In genomic region chr3:157132341-157132740, GRCh38 we compare ENCODE assay signal across 1 cellular context.
TF ChIP-seq lines count a peak whose summit lies in the region.

No MANE protein-coding gene starts in this region.

TF ChIP-seq in HepG2, 621 proteins besides CTCF, POLR2A, EP300 and RAD21:
- TF ChIP-seq, protein P1, sequence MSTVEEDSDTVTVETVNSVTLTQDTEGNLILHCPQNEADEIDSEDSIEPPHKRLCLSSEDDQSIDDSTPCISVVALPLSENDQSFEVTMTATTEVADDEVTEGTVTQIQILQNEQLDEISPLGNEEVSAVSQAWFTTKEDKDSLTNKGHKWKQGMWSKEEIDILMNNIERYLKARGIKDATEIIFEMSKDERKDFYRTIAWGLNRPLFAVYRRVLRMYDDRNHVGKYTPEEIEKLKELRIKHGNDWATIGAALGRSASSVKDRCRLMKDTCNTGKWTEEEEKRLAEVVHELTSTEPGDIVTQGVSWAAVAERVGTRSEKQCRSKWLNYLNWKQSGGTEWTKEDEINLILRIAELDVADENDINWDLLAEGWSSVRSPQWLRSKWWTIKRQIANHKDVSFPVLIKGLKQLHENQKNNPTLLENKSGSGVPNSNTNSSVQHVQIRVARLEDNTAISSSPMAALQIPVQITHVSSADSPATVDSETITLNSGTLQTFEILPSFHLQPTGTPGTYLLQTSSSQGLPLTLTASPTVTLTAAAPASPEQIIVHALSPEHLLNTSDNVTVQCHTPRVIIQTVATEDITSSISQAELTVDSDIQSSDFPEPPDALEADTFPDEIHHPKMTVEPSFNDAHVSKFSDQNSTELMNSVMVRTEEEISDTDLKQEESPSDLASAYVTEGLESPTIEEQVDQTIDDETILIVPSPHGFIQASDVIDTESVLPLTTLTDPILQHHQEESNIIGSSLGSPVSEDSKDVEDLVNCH (CRISPR knock-in tag; IDR thresholded peaks at IDR 0.05), result no peak
- TF ChIP-seq HHEX (CRISPR knock-in tag; IDR thresholded peaks at IDR 0.05) (no peak), ZNF598 (CRISPR knock-in tag; IDR thresholded peaks at IDR 0.05; ENCODE audit: borderline replicate concordance) (no peak), TAF15 (IDR thresholded peaks at IDR 0.05; ENCODE audit: low read depth, low read length, poor library complexity, severe bottlenecking) (no peak), MAFG (CRISPR knock-in tag; IDR thresholded peaks at IDR 0.05) (no peak), E2F1 (CRISPR knock-in tag; IDR thresholded peaks at IDR 0.05) (no peak), ZSCAN21 (CRISPR knock-in tag; IDR thresholded peaks at IDR 0.05; ENCODE audit: borderline replicate concordance) (no peak), ZZZ3 (CRISPR knock-in tag; IDR thresholded peaks at IDR 0.05; ENCODE audit: borderline replicate concordance) (no peak), ZNF564 (CRISPR knock-in tag; IDR thresholded peaks at IDR 0.05) (no peak), ZNF691 (CRISPR knock-in tag; IDR thresholded peaks at IDR 0.05; ENCODE audit: borderline replicate concordance, low read depth) (no peak), MZF1 (CRISPR knock-in tag; IDR thresholded peaks at IDR 0.05; ENCODE audit: borderline replicate concordance) (no peak), THAP9 (CRISPR knock-in tag; IDR thresholded peaks at IDR 0.05; ENCODE audit: borderline replicate concordance) (no peak), ZNF75D (CRISPR knock-in tag; IDR thresholded peaks at IDR 0.05; ENCODE audit: borderline replicate concordance) (no peak), ZSCAN25 (CRISPR knock-in tag; IDR thresholded peaks at IDR 0.05) (no peak)
